Comparison of ENCODE assay signal across 10 cellular contexts in genomic region chr6:7142228-7142801, GRCh38. TPM values are rescaled to one million over a fixed set of nuclear protein-coding genes. Genes with fewer than 3 reads are reported as not detected.
DNase-seq lines count a peak whose midpoint lies in the region; ATAC-seq and TF ChIP-seq lines count a peak whose summit lies in the region.
"Had no signal": no experiment of that assay in that cellular context is flagged by ENCODE, and none has a peak within 500 bp of the region (broad histone marks: within the 10 kb centered on the region; RNA-seq: fewer than 3 reads in every experiment).

No MANE protein-coding gene starts in this region.

- no peaks in the 10 kb centered on the region for H3K36me3 Mint-ChIP-seq in T-helper 2 cell treated with Interferon-gamma antibody and Interleukin-4, amounts not matched to agents 5 μg/mL and 100 μg/mL, for 36 hours (ENCODE audit: low read depth)
- H3K36me3 Mint-ChIP-seq in activated CD4-positive, alpha-beta memory T cell treated with anti-CD3 and anti-CD28 coated beads, Interleukin-2, amount 10 ng/mL, durations not matched to agents 7 days and 5 days (ENCODE audit: low read depth): peaks cover 6% of the 10 kb centered on the region

- peak overlapping the region; percentile 96 for H3K27ac ChIP-seq in lower lobe of right lung
- peak overlapping the region; percentile 93 to 99 (median 97) for H3K27ac ChIP-seq in stomach

- DNase-seq in T-helper 2 cell treated with Interferon-gamma antibody and Interleukin-4, amounts not matched to agents 5 μg/mL and 100 μg/mL, for 36 hours (ENCODE audit: low spot score): no peak
- DNase-seq in T-helper 2 cell (no peak), lower lobe of right lung (no peak), stomach (no peak), NCI-H2081 (lab: John Stamatoyannopoulos, UW) (no peak), DMS 273 (lab: John Stamatoyannopoulos, UW; ENCODE audit: unreplicated experiment) (no peak)
- DNase-seq in activated CD4-positive, alpha-beta memory T cell treated with anti-CD3 and anti-CD28 coated beads, Interleukin-2, amount 10 ng/mL, durations not matched to agents 7 days and 5 days: no peak
- DNase-seq: DND-41, left ventricle myocardium superior had no signal

- H3K27me3 Mint-ChIP-seq in T-helper 2 cell treated with Interferon-gamma antibody and Interleukin-4, amounts not matched to agents 5 μg/mL and 100 μg/mL, for 36 hours (ENCODE audit: low read depth): no peaks in the 10 kb centered on the region
- no peaks in the 10 kb centered on the region for H3K27me3 Mint-ChIP-seq in activated CD4-positive, alpha-beta memory T cell treated with anti-CD3 and anti-CD28 coated beads, Interleukin-2, amount 10 ng/mL, durations not matched to agents 7 days and 5 days

- H3K4me1 ChIP-seq in lower lobe of right lung (peaks cover 85% of the 10 kb centered on the region), stomach (peaks cover 78 to 96% (median 89%) of the 10 kb centered on the region in 4 donors)

- intact Hi-C loops in lower lobe of right lung (cut with DNase I) (no loop called here), stomach (cut with DNase I; ENCODE audit: low total_unique reads) (no loop called here)

- CTCF ChIA-PET in activated CD4-positive, alpha-beta memory T cell treated with anti-CD3 and anti-CD28 coated beads, Interleukin-2, amount 10 ng/mL, durations not matched to agents 7 days and 5 days (lab: Charles Lee): no interaction called here

- no peak overlapping the region for H3K4me3 Mint-ChIP-seq in T-helper 2 cell treated with Interferon-gamma antibody and Interleukin-4, amounts not matched to agents 5 μg/mL and 100 μg/mL, for 36 hours
- H3K4me3 Mint-ChIP-seq in activated CD4-positive, alpha-beta memory T cell treated with anti-CD3 and anti-CD28 coated beads, Interleukin-2, amount 10 ng/mL, durations not matched to agents 7 days and 5 days: peak overlapping the region; percentile 27

- no peaks in the 10 kb centered on the region for H3K9me3 Mint-ChIP-seq in T-helper 2 cell treated with Interferon-gamma antibody and Interleukin-4, amounts not matched to agents 5 μg/mL and 100 μg/mL, for 36 hours
- no peaks in the 10 kb centered on the region for H3K9me3 Mint-ChIP-seq in activated CD4-positive, alpha-beta memory T cell treated with anti-CD3 and anti-CD28 coated beads, Interleukin-2, amount 10 ng/mL, durations not matched to agents 7 days and 5 days

- ATAC-seq in lower lobe of right lung (no peak), GM21390 (IDR thresholded peaks at IDR 0.05; ENCODE audit: unreplicated experiment) (no peak)
- ATAC-seq: left ventricle myocardium superior had no signal

- H3K9me3 ChIP-seq in lower lobe of right lung: no peaks in the 10 kb centered on the region
- no peaks in the 10 kb centered on the region for H3K9me3 ChIP-seq in stomach

- no peak overlapping the region for H3K4me3 ChIP-seq in lower lobe of right lung
- H3K4me3 ChIP-seq in stomach: no peak overlapping the region

- peak overlapping the region; percentile 31 for H3K27ac Mint-ChIP-seq in T-helper 2 cell treated with Interferon-gamma antibody and Interleukin-4, amounts not matched to agents 5 μg/mL and 100 μg/mL, for 36 hours
- H3K27ac Mint-ChIP-seq in activated CD4-positive, alpha-beta memory T cell treated with anti-CD3 and anti-CD28 coated beads, Interleukin-2, amount 10 ng/mL, durations not matched to agents 7 days and 5 days: no peak overlapping the region

- 88 to 94% (median 92%) methylated on average over 21 to 25 of the region's 25 CpGs for WGBS in stomach, 5 donors

- peaks cover 68% of the 10 kb centered on the region for H3K4me1 Mint-ChIP-seq in T-helper 2 cell treated with Interferon-gamma antibody and Interleukin-4, amounts not matched to agents 5 μg/mL and 100 μg/mL, for 36 hours (ENCODE audit: low read depth)
- peaks cover 67% of the 10 kb centered on the region for H3K4me1 Mint-ChIP-seq in activated CD4-positive, alpha-beta memory T cell treated with anti-CD3 and anti-CD28 coated beads, Interleukin-2, amount 10 ng/mL, durations not matched to agents 7 days and 5 days

- TF ChIP-seq POLR2A in stomach (IDR thresholded peaks at IDR 0.05): no peak

- POLR2A ChIA-PET in activated CD4-positive, alpha-beta memory T cell treated with anti-CD3 and anti-CD28 coated beads, Interleukin-2, amount 10 ng/mL, durations not matched to agents 7 days and 5 days (lab: Charles Lee): interaction anchor here (1.0 kb wide), 1 partner anchor 13 kb away, joined by 3 read pairs; no protein-coding TSS in a partner anchor

- no peak for TF ChIP-seq EP300 in stomach (IDR thresholded peaks at IDR 0.05)

- H3K27me3 ChIP-seq in lower lobe of right lung (ENCODE audit: low read depth) (no peaks in the 10 kb centered on the region), stomach (no peaks in the 10 kb centered on the region)

- TF ChIP-seq CTCF in lower lobe of right lung (IDR thresholded peaks at IDR 0.05) (no peak), stomach (IDR thresholded peaks at IDR 0.05) (no peak)

- H3K36me3 ChIP-seq in lower lobe of right lung (no peaks in the 10 kb centered on the region), stomach (no peaks in the 10 kb centered on the region)

RNA-seq across cellular contexts. Expression of gene RREB1, which starts 34.6 kb away (rescaled TPM):
- 10 to 100 TPM; 26.5 to 27.9 TPM for total RNA-seq in activated CD4-positive, alpha-beta memory T cell treated with anti-CD3 and anti-CD28 coated beads, Interleukin-2, amount 10 ng/mL, durations not matched to agents 7 days and 5 days
- 62.8 TPM for total RNA-seq in lower lobe of right lung
- total RNA-seq in stomach: 100 to 1,000 TPM in 1 of 5 donors, 10 to 100 TPM in 4; 39.7 to 125 (median 61.8) TPM
- 1 to 10 TPM; 4.0 to 8.2 (median 5.2) TPM for polyA plus RNA-seq in stomach
